ENCODE assay signal across 13 cellular contexts in the genomic region with DNA sequence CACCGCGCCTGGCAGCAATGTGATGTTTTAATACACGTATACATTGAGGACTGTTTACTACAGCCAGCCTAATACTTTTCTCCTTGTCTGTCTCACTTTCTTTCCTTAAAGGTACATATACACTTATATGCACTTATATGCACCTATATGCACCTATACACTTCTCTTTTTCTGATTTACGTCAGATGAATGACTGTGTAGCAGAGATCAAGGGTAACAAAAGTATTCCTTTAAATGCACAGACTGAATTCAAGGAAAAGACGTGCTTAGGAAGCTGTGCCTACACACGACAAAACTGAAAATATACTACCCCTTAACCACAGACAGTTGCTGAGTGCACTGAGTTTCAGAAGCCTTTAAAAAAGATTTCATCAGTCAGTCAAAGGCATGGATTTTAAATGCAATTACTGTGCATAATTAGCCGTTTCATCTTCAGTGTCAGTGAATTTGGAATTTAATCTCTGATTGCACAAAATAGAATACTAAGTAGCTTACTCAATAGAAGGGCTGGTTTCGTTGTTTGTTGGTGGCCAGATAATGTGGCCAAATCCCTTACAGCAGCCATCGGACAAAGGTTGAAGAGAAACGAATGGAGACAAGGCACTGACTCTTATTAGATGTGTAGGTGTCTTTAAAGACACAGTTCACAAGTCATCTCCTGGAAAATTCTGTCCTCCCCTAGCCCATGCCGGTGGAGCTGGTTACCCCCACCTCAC. TPM values are rescaled to one million over a fixed set of nuclear protein-coding genes. Genes with fewer than 3 reads are reported as not detected.
DNase-seq lines count a peak whose midpoint lies in the region; ATAC-seq, FAIRE-seq and TF ChIP-seq lines count a peak whose summit lies in the region.
"Had no signal": no experiment of that assay in that cellular context is flagged by ENCODE, and none has a peak within 500 bp of the region (broad histone marks: within the 10 kb centered on the region; RNA-seq: fewer than 3 reads in every experiment).

No MANE protein-coding gene starts in this region.

- CTCF ChIA-PET in HepG2 (lab: Yijun Ruan, JAX; ENCODE audit: low intra/inter-chr PET ratio, low total read pairs) = no interaction called here

- TF ChIP-seq EP300 in HepG2 (IDR thresholded peaks at IDR 0.05; ENCODE audit: low read depth in 2 of 2, low read length in 2 of 2) (no peak), HepG2 (CRISPR knock-in tag; IDR thresholded peaks at IDR 0.05; ENCODE audit: borderline replicate concordance) (no peak)

- no peaks in the 10 kb centered on the region for H3K27me3 ChIP-seq in BLaER1 treated with 17β-estradiol and CSF1 and Interleukin-3, amounts not matched to agents 10 nM and 100 nM
- no peaks in the 10 kb centered on the region for H3K27me3 ChIP-seq in HL-60 (ENCODE audit: insufficient read depth, poor library complexity, severe bottlenecking)
- H3K27me3 ChIP-seq in HepG2 (ENCODE audit: control insufficient read depth in 1 of 2, insufficient read depth in 2 of 2, low read length in 2 of 2) = no peaks in the 10 kb centered on the region

- peak overlapping the region; percentile 21 for H3K27ac Mint-ChIP-seq in T-helper 17 cell
- H3K27ac Mint-ChIP-seq: activated T-cell treated with anti-CD3 and anti-CD28 coated beads, Interleukin-2, amount 50 U/mL, for 24 hours had no signal

- POLR2A ChIA-PET in HepG2 (lab: Yijun Ruan, JAX) = no interaction called here

- H4K20me1 ChIP-seq in BLaER1 treated with 17β-estradiol and CSF1 and Interleukin-3, amounts not matched to agents 10 nM and 100 nM = no peaks in the 10 kb centered on the region
- no peaks in the 10 kb centered on the region for H4K20me1 ChIP-seq in HepG2 (ENCODE audit: insufficient read depth, low read length)

- peak overlapping the region in 10 of 11 experiments; percentile 30 to 96 (median 88); a peak in 20 of 22 replicates for H3K9ac ChIP-seq in BLaER1 treated with 17β-estradiol and CSF1 and Interleukin-3, amounts not matched to agents 10 nM and 100 nM
- no peak overlapping the region for H3K9ac ChIP-seq in HepG2 (ENCODE audit: insufficient read depth, low read depth, low read length)
- no peak overlapping the region for H3K9ac ChIP-seq in kidney (ENCODE audit: low read length in 2 of 2)

- no peak overlapping the region; a peak in 1 of 20 replicates for H3K4me3 ChIP-seq in BLaER1 treated with 17β-estradiol and CSF1 and Interleukin-3, amounts not matched to agents 10 nM and 100 nM
- no peak overlapping the region for H3K4me3 ChIP-seq in HL-60 (replicated peaks; ENCODE audit: insufficient read depth, low read length)
- H3K4me3 ChIP-seq in HepG2 (replicated peaks in 1 of 3; ENCODE audit: insufficient read depth in 1 of 3, low read depth in 2 of 3, low read length in 3 of 3) = no peak overlapping the region
- H3K4me3 ChIP-seq in kidney (ENCODE audit: low read length in 2 of 2) = no peak overlapping the region

- no peak for TF ChIP-seq POLR2A in HepG2 (IDR thresholded peaks at IDR 0.05; ENCODE audit: insufficient read depth in 1 of 2, low read depth in 2 of 2, low read length in 2 of 2)

- peak overlapping the region; percentile 69 to 99 (median 98); a peak in 21 of 22 replicates for H3K27ac ChIP-seq in BLaER1 treated with 17β-estradiol and CSF1 and Interleukin-3, amounts not matched to agents 10 nM and 100 nM
- peak overlapping the region; percentile 52 for H3K27ac ChIP-seq in HL-60 (replicated peaks)
- no peak overlapping the region for H3K27ac ChIP-seq in HepG2 (ENCODE audit: extremely low read length, insufficient read depth, low read length)
- no peak overlapping the region for H3K27ac ChIP-seq in kidney (ENCODE audit: low read depth in 2 of 2, low read length in 2 of 2)

- FAIRE-seq in HepG2 (lab: Jason Lieb, UNC) (peak; percentile 15), kidney (lab: Jason Lieb, UNC) (no peak)
- FAIRE-seq: H54 had no signal

- peaks cover 5% of the 10 kb centered on the region for H3K4me1 Mint-ChIP-seq in T-helper 17 cell

- H3K27me3 Mint-ChIP-seq in T-helper 17 cell = peaks cover 6% of the 10 kb centered on the region
- H3K27me3 Mint-ChIP-seq: activated T-cell treated with anti-CD3 and anti-CD28 coated beads, Interleukin-2, amount 50 U/mL, for 24 hours had no signal

- H2AFZ ChIP-seq in HepG2 (ENCODE audit: low read length) = peak overlapping the region; percentile 3

- intact Hi-C loops in HepG2 (cut with micrococcal nuclease; ENCODE audit: unreplicated experiment) = no loop called here
- intact Hi-C loops in kidney (cut with DNase I) = no loop called here

- H3K4me1 ChIP-seq in BLaER1 treated with 17β-estradiol and CSF1 and Interleukin-3, amounts not matched to agents 10 nM and 100 nM = peaks cover 91 to 100% (median 96%) of the 10 kb centered on the region in 10 experiments
- H3K4me1 ChIP-seq in HepG2 (ENCODE audit: insufficient read depth, low read length) = peaks cover 19% of the 10 kb centered on the region
- peaks cover 0 to 11% of the 10 kb centered on the region in 2 donors for H3K4me1 ChIP-seq in kidney (ENCODE audit: control insufficient read depth in 1 of 2, insufficient read depth in 1 of 2, low read depth in 1 of 2, low read length in 2 of 2)

- DNase-seq in HL-60 (ENCODE audit: low read depth in 1 of 2, low spot score in 1 of 2) (no peak), T-helper 17 cell (no peak), HepG2 (ENCODE audit: low spot score) (no peak), kidney (no peak)
- DNase-seq in stimulated activated CD4-positive, alpha-beta T cell treated with anti-CD3 and anti-CD28 coated beads, Interleukin-4, amount 100 ng/mL, for 4 hours = no peak
- DNase-seq: activated T-cell treated with anti-CD3 and anti-CD28 coated beads, Interleukin-2, amount 50 U/mL, for 24 hours; effector CD8-positive, alpha-beta T cell; foreskin fibroblast; NCI-H2081 treated with DMSO at 0.1 percent for 48 hours had no signal

- ATAC-seq in T-helper 17 cell (no peak), HepG2 (no peak), GM21367 (IDR thresholded peaks at IDR 0.05; ENCODE audit: unreplicated experiment) (no peak), HG02623 (IDR thresholded peaks at IDR 0.05; ENCODE audit: unreplicated experiment) (no peak)

- H3K36me3 ChIP-seq in BLaER1 treated with 17β-estradiol and CSF1 and Interleukin-3, amounts not matched to agents 10 nM and 100 nM = no peaks in the 10 kb centered on the region
- H3K36me3 ChIP-seq in HepG2 (replicated peaks in 1 of 2; ENCODE audit: control insufficient read depth in 1 of 2, insufficient read depth in 2 of 2, low read length in 2 of 2) = no peaks in the 10 kb centered on the region
- H3K36me3 ChIP-seq in kidney (ENCODE audit: control insufficient read depth in 1 of 2, insufficient read depth in 2 of 2, low read length in 2 of 2) = no peaks in the 10 kb centered on the region

- no peak for TF ChIP-seq CTCF in HL-60 (IDR thresholded peaks at IDR 0.05; ENCODE audit: insufficient read depth, low read length)
- TF ChIP-seq CTCF in HepG2 (CRISPR knock-in tag; IDR thresholded peaks at IDR 0.05) = no peak
- no peak for TF ChIP-seq CTCF in kidney (IDR thresholded peaks at IDR 0.05; ENCODE audit: borderline replicate concordance, extremely low read depth, insufficient read depth)

- 35% methylated on average over 11 of the region's 11 CpGs for WGBS in HepG2 (ENCODE audit: low lambda C conversion rate)

- BruUV-seq in HepG2 (replicated peaks; lab: Mats Ljungman, UMichigan) = no TSS peak

- no peaks in the 10 kb centered on the region for H3K79me2 ChIP-seq in HepG2 (ENCODE audit: insufficient read depth, low read length)

- in situ Hi-C loops in HepG2 (cut with HindIII; ENCODE audit: extremely low pct_ligation_motif_present, low pct_unique_long_range_greater_than_20kb) = no loop called here

- H3K4me2 ChIP-seq in BLaER1 treated with 17β-estradiol and CSF1 and Interleukin-3, amounts not matched to agents 10 nM and 100 nM = peak overlapping the region; percentile 76 to 99 (median 93)
- peak overlapping the region; percentile 10; the same call in 1 of the 2 replicates for H3K4me2 ChIP-seq in HepG2 (ENCODE audit: low read depth, low read length)

- H3K36me3 Mint-ChIP-seq in T-helper 17 cell (ENCODE audit: low read depth) = no peaks in the 10 kb centered on the region

- H3K9me3 ChIP-seq in BLaER1 treated with 17β-estradiol and CSF1 and Interleukin-3, amounts not matched to agents 10 nM and 100 nM (replicated peaks in 1 of 11) = no peaks in the 10 kb centered on the region
- H3K9me3 ChIP-seq in T-helper 17 cell (ENCODE audit: control insufficient read depth, low read length, poor library complexity, severe bottlenecking) (no peaks in the 10 kb centered on the region), HepG2 (ENCODE audit: low read length) (no peaks in the 10 kb centered on the region), kidney (ENCODE audit: control insufficient read depth in 1 of 2, low read length in 2 of 2) (no peaks in the 10 kb centered on the region)

- TF ChIP-seq RAD21 in HepG2 (CRISPR knock-in tag; IDR thresholded peaks at IDR 0.05) = no peak

- no peak overlapping the region for H3K4me3 Mint-ChIP-seq in T-helper 17 cell
- H3K4me3 Mint-ChIP-seq: activated T-cell treated with anti-CD3 and anti-CD28 coated beads, Interleukin-2, amount 50 U/mL, for 24 hours had no signal

TF ChIP-seq in HepG2, 621 proteins besides CTCF, POLR2A, EP300 and RAD21 (continues in another document):
- no peak for TF ChIP-seq MBNL3 (CRISPR knock-in tag; conservative IDR thresholded peaks at IDR 0.05)

RNA-seq across cellular contexts. Expression of a gene that starts 38.3 kb away (rescaled TPM):
- 10 to 100 TPM; 31.7 to 33.8 TPM for total RNA-seq in T-helper 17 cell
- total RNA-seq in HepG2 (2016; rRNA removed; fragmentation: Illumina TruSeq; extraction: Trizol) = 31.0 and 37.7 TPM in 2 replicates
- 8.0 and 10.9 TPM in 2 replicates for total RNA-seq in HepG2 (2016; cell fraction: cytosol; rRNA removed; fragmentation: Illumina TruSeq; extraction: Trizol; ENCODE audit: low read depth)
- total RNA-seq in HepG2 (2016; cell fraction: insoluble cytoplasmic fraction; rRNA removed; fragmentation: Illumina TruSeq; extraction: Trizol) = 33.0 and 39.2 TPM in 2 replicates
- 9.9 and 14.5 TPM in 2 replicates for total RNA-seq in HepG2 (2016; cell fraction: membrane; rRNA removed; fragmentation: Illumina TruSeq; extraction: Trizol)
- 49.3 and 51.0 TPM in 2 replicates for total RNA-seq in HepG2 (2016; cell fraction: nucleus; rRNA removed; fragmentation: Illumina TruSeq; extraction: Trizol)
- polyA plus RNA-seq in HepG2 (2011; rRNA removed) = 58.7 and 67.0 TPM in 2 replicates
- polyA plus RNA-seq in HepG2 (2011; cell fraction: cytosol; rRNA removed) = 15.2 and 18.3 TPM in 2 replicates
- polyA plus RNA-seq in HepG2 (2011; cell fraction: nucleus; rRNA removed) = 127 and 145 TPM in 2 replicates
- 31.2 and 34.3 TPM in 2 replicates for polyA plus RNA-seq in HepG2 (2012)
- 1.00 and 1.2 TPM in 2 replicates for polyA plus RNA-seq in HepG2 (2016; cell fraction: cytosol; fragmentation: Illumina TruSeq; extraction: Trizol; ENCODE audit: low read depth)
- polyA plus RNA-seq in HepG2 (2016; cell fraction: insoluble cytoplasmic fraction; fragmentation: Illumina TruSeq; extraction: Trizol; ENCODE audit: low read depth) = 26.8 and 27.3 TPM in 2 replicates
- polyA plus RNA-seq in HepG2 (2016; cell fraction: membrane; fragmentation: Illumina TruSeq; extraction: Trizol; ENCODE audit: low read depth) = 3.6 and 4.1 TPM in 2 replicates
- polyA plus RNA-seq in HepG2 (2016; cell fraction: nucleus; fragmentation: Illumina TruSeq; extraction: Trizol; ENCODE audit: insufficient read depth, low read depth) = 121 and 134 TPM in 2 replicates
- 15.4 and 29.8 TPM in 2 replicates for polyA minus RNA-seq in HepG2 (2011; rRNA and poly(A)+ RNA removed; ENCODE audit: low replicate concordance)
- 10.9 and 11.5 TPM in 2 replicates for polyA minus RNA-seq in HepG2 (2011; cell fraction: cytosol; rRNA and poly(A)+ RNA removed)
- polyA minus RNA-seq in HepG2 (2011; cell fraction: nucleus; rRNA and poly(A)+ RNA removed) = 73.5 and 78.7 TPM in 2 replicates
- total RNA-seq in kidney = 26.2 TPM
- polyA plus RNA-seq in kidney (ENCODE audit: insufficient read depth, low read depth, low replicate concordance) = 14.3 TPM

Comparison
In these comparisons a context has a peak if more than half of its experiments do, and no peak if none do; other contexts are left out.
1. H3K27ac ChIP-seq: peak in BLaER1 treated with 17β-estradiol and CSF1 and Interleukin-3, amounts not matched to agents 10 nM and 100 nM (11 of 11) and HL-60 (single experiment); none in HepG2 (single experiment) and kidney (0 of 2).
2. H3K9ac ChIP-seq: peak in BLaER1 treated with 17β-estradiol and CSF1 and Interleukin-3, amounts not matched to agents 10 nM and 100 nM (10 of 11); none in HepG2 (single experiment) and kidney (0 of 2).